In the genomic region with DNA sequence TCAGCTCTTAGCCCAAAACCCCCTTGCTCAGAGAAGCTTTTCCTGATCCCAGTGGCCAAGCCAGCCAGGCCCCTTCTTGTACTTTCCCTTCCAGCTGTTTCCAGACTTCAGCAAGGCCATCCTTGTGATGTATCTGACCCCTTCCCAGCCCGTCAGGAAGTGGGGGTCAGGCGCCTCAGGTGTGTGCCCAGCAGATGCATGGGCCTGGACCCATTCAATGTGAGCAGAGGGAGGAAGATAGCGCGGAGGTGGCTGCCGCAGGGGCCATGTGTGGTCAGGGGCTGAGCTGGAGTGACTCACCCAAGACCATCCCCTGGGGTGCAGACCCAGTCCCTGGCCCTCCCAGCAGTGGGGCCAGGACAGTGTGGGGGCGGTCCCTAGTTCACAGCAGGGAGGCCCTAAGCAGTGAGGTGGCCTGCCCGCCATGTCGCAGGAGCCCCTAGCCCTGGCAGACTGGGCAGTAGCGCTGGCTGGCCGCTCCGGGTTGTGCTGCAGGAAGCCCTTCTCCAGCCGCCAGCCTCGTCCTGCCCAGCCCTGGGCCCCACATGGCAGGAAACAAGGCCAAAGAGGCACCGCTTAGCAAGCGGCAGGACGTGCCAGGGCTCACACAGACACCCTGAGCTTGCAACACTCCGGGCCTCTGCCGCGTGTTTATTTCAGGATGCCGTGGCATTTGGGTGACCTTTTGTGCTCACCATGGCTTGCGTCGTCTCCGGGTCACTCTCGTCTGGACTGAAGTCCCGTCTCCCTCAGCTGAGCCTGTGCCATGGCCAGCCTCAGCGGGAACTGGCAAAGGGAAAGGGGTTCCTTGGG, we compare ENCODE assay signal across 9 cellular contexts. TPM values are rescaled to one million over a fixed set of nuclear protein-coding genes. Genes with fewer than 3 reads are reported as not detected.
DNase-seq lines count a peak whose midpoint lies in the region; ATAC-seq and TF ChIP-seq lines count a peak whose summit lies in the region.
"Had no signal": no experiment of that assay in that cellular context is flagged by ENCODE, and none has a peak within 500 bp of the region (broad histone marks: within the 10 kb centered on the region; RNA-seq: fewer than 3 reads in every experiment).

No MANE protein-coding gene starts in this region.

- H3K27ac ChIP-seq in AG04450 (ENCODE audit: low read depth, low read length), result peak overlapping the region; percentile 31

- H3K36me3 Mint-ChIP-seq in WTC11, result peaks cover 2% of the 10 kb centered on the region; the same call in 1 of the 2 replicates

- no peaks in the 10 kb centered on the region; the same call in 1 of the 2 replicates for H3K9me3 ChIP-seq in AG04450 (ENCODE audit: control insufficient read depth, insufficient read depth, low read length)

- no peak overlapping the region for H3K4me3 Mint-ChIP-seq in WTC11
- H3K4me3 Mint-ChIP-seq: CD4-positive, CD25-positive, alpha-beta regulatory T cell had no signal

- H3K9me3 Mint-ChIP-seq in WTC11, result no peaks in the 10 kb centered on the region
- H3K9me3 Mint-ChIP-seq: CD4-positive, CD25-positive, alpha-beta regulatory T cell had no signal

- H3K27me3 ChIP-seq in AG04450 (ENCODE audit: control insufficient read depth, insufficient read depth, low read length), result no peaks in the 10 kb centered on the region

- H3K4me1 Mint-ChIP-seq in WTC11, result no peaks in the 10 kb centered on the region
- H3K4me1 Mint-ChIP-seq: CD4-positive, CD25-positive, alpha-beta regulatory T cell had no signal

- no peak for ATAC-seq in WTC11
- ATAC-seq in omental fat pad (ENCODE audit: low FRiP score), result peak; percentile 45
- ATAC-seq in HG02763 (IDR thresholded peaks at IDR 0.05; ENCODE audit: unreplicated experiment), result no peak
- ATAC-seq in HG03378 (IDR thresholded peaks at IDR 0.05; ENCODE audit: unreplicated experiment), result no peak

- H3K4me3 ChIP-seq in AG04450 (ENCODE audit: low read depth, low read length) (no peak overlapping the region), foreskin fibroblast (ENCODE audit: low read depth in 1 of 2, low read length in 2 of 2) (no peak overlapping the region)

- TF ChIP-seq CTCF in AG04450 (IDR thresholded peaks at IDR 0.05; ENCODE audit: low read depth, low read length), result no peak
- TF ChIP-seq CTCF in WTC11 (IDR thresholded peaks at IDR 0.05), result no peak
- no peak for TF ChIP-seq CTCF in foreskin fibroblast (IDR thresholded peaks at IDR 0.05; ENCODE audit: low read depth, low read length)
- TF ChIP-seq CTCF in omental fat pad (IDR thresholded peaks at IDR 0.05), result no peak

- H3K27me3 Mint-ChIP-seq in WTC11 (ENCODE audit: low read depth), result no peaks in the 10 kb centered on the region
- H3K27me3 Mint-ChIP-seq: CD4-positive, CD25-positive, alpha-beta regulatory T cell had no signal

- POLR2A ChIA-PET in AG04450 (lab: Yijun Ruan, JAX), result interaction anchor here (0.8 to 1.4 kb wide), 3 partner anchors 8 to 17 kb away, joined by 3 to 5 read pairs (median 5); a partner anchor contains a TSS
- POLR2A ChIA-PET in WTC11 (lab: Charles Lee), result no interaction called here

- DNase-seq in AG04450 (ENCODE audit: low read depth, low spot score), result no peak
- no peak for DNase-seq in WTC11 (ENCODE audit: low spot score)
- DNase-seq in foreskin fibroblast, result peak; percentile 95 to 96
- DNase-seq in omental fat pad (ENCODE audit: low spot score), result no peak
- no peak for DNase-seq in NCI-H748 (lab: John Stamatoyannopoulos, UW; ENCODE audit: unreplicated experiment)
- no peak for DNase-seq in LoVo (ENCODE audit: low spot score)
- DNase-seq: CD4-positive, CD25-positive, alpha-beta regulatory T cell had no signal

- H3K27ac Mint-ChIP-seq in WTC11, result peak overlapping the region; percentile 67
- H3K27ac Mint-ChIP-seq: CD4-positive, CD25-positive, alpha-beta regulatory T cell had no signal

- CTCF ChIA-PET in AG04450 (lab: Charles Lee), result interaction anchor here (0.6 to 2.0 kb wide), 3 partner anchors 13 to 595 kb away, joined by 3 to 4 read pairs (median 4); a partner anchor contains a TSS
- CTCF ChIA-PET in WTC11 (lab: Charles Lee), result interaction anchor here (0.6 to 1.8 kb wide), 3 partner anchors 33 to 96 kb away, joined by 3 to 4 read pairs (median 4); no protein-coding TSS in a partner anchor

TF ChIP-seq in WTC11, 78 proteins besides CTCF, POLR2A, EP300 and RAD21:
- TF ChIP-seq, protein P1, sequence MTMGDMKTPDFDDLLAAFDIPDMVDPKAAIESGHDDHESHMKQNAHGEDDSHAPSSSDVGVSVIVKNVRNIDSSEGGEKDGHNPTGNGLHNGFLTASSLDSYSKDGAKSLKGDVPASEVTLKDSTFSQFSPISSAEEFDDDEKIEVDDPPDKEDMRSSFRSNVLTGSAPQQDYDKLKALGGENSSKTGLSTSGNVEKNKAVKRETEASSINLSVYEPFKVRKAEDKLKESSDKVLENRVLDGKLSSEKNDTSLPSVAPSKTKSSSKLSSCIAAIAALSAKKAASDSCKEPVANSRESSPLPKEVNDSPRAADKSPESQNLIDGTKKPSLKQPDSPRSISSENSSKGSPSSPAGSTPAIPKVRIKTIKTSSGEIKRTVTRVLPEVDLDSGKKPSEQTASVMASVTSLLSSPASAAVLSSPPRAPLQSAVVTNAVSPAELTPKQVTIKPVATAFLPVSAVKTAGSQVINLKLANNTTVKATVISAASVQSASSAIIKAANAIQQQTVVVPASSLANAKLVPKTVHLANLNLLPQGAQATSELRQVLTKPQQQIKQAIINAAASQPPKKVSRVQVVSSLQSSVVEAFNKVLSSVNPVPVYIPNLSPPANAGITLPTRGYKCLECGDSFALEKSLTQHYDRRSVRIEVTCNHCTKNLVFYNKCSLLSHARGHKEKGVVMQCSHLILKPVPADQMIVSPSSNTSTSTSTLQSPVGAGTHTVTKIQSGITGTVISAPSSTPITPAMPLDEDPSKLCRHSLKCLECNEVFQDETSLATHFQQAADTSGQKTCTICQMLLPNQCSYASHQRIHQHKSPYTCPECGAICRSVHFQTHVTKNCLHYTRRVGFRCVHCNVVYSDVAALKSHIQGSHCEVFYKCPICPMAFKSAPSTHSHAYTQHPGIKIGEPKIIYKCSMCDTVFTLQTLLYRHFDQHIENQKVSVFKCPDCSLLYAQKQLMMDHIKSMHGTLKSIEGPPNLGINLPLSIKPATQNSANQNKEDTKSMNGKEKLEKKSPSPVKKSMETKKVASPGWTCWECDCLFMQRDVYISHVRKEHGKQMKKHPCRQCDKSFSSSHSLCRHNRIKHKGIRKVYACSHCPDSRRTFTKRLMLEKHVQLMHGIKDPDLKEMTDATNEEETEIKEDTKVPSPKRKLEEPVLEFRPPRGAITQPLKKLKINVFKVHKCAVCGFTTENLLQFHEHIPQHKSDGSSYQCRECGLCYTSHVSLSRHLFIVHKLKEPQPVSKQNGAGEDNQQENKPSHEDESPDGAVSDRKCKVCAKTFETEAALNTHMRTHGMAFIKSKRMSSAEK (CRISPR knock-in tag; IDR thresholded peaks at IDR 0.05; ENCODE audit: borderline replicate concordance), result no peak

RNA-seq across cellular contexts. Expression of a gene that starts 12.0 kb away (rescaled TPM):
- 2.8 and 4.2 TPM in 2 replicates for polyA plus RNA-seq in AG04450 (2011; rRNA removed)
- 1.9 and 7.4 TPM in 2 replicates for polyA minus RNA-seq in AG04450 (2011; rRNA and poly(A)+ RNA removed)
- total RNA-seq in WTC11 (2021) (10.0 to 13.3 TPM (median 12.0 TPM) in 3 replicates), omental fat pad (10 to 100 TPM in 1 of 4 donors, 1 to 10 TPM in 3; 3.7 to 26.0 (median 5.6) TPM)

RNA-seq across cellular contexts. Expression of a gene that starts 16.9 kb away (rescaled TPM):
- polyA plus RNA-seq in AG04450 (2011; rRNA removed), result 49.7 and 75.3 TPM in 2 replicates
- polyA minus RNA-seq in AG04450 (2011; rRNA and poly(A)+ RNA removed), result 6.8 and 9.4 TPM in 2 replicates
- total RNA-seq in WTC11 (2021) (113 to 128 TPM (median 124 TPM) in 3 replicates), omental fat pad (100 to 1,000 TPM; 141 to 262 (median 167) TPM)

RNA-seq across cellular contexts. Expression of a gene that starts 46.6 kb away (rescaled TPM):
- polyA plus RNA-seq in AG04450 (2011; rRNA removed), result 14.9 and 18.9 TPM in 2 replicates
- 12.1 and 16.1 TPM in 2 replicates for polyA minus RNA-seq in AG04450 (2011; rRNA and poly(A)+ RNA removed)
- total RNA-seq in WTC11 (2021), result 69.0 to 82.4 TPM (median 72.4 TPM) in 3 replicates
- 100 to 1,000 TPM in 1 of 4 donors, 10 to 100 TPM in 3; 50.9 to 104 (median 87.5) TPM for total RNA-seq in omental fat pad

RNA-seq across cellular contexts. Expression of a gene that starts 59.5 kb away (rescaled TPM):
- polyA plus RNA-seq in AG04450 (2011; rRNA removed), result 104 and 129 TPM in 2 replicates
- 162 and 248 TPM in 2 replicates for polyA minus RNA-seq in AG04450 (2011; rRNA and poly(A)+ RNA removed)
- total RNA-seq in WTC11 (2021) (105 to 121 TPM (median 106 TPM) in 3 replicates), omental fat pad (100 to 1,000 TPM; 104 to 121 (median 107) TPM)

Comparison
In these comparisons a context has a peak if more than half of its experiments do, and no peak if none do; other contexts are left out.
1. DNase-seq: peak in foreskin fibroblast (2 of 2); none in AG04450 (single experiment), WTC11 (single experiment), omental fat pad (single experiment), NCI-H748 (single experiment) and LoVo (single experiment).